In genomic region chr9:124242331-124243194, GRCh38 we compare ENCODE assay signal across 8 cellular contexts. TPM values are rescaled to one million over a fixed set of nuclear protein-coding genes. Genes with fewer than 3 reads are reported as not detected.
DNase-seq lines count a peak whose midpoint lies in the region; ATAC-seq and TF ChIP-seq lines count a peak whose summit lies in the region.
"Had no signal": no experiment of that assay in that cellular context is flagged by ENCODE, and none has a peak within 500 bp of the region (broad histone marks: within the 10 kb centered on the region; RNA-seq: fewer than 3 reads in every experiment).

No MANE protein-coding gene starts in this region.

- POLR2A ChIA-PET in naive thymus-derived CD8-positive, alpha-beta T cell (lab: Charles Lee), result no interaction called here

- peaks cover 2 to 37% (median 14%) of the 10 kb centered on the region in 4 donors for H3K4me1 Mint-ChIP-seq in naive thymus-derived CD8-positive, alpha-beta T cell
- H3K4me1 Mint-ChIP-seq: activated naive CD4-positive, alpha-beta T cell treated with anti-CD3 and anti-CD28 coated beads, Interleukin-2, amount 50 U/mL, for 24 hours had no signal

- no peaks in the 10 kb centered on the region for H3K9me3 Mint-ChIP-seq in naive thymus-derived CD8-positive, alpha-beta T cell
- H3K9me3 Mint-ChIP-seq: activated naive CD4-positive, alpha-beta T cell treated with anti-CD3 and anti-CD28 coated beads, Interleukin-2, amount 50 U/mL, for 24 hours had no signal

- DNase-seq in amniotic epithelial cell (ENCODE audit: low read depth) (peak; percentile 27), left lobe of liver (ENCODE audit: low spot score) (no peak), thoracic aorta (ENCODE audit: low spot score) (no peak)
- no peak for DNase-seq in naive thymus-derived CD8-positive, alpha-beta T cell
- no peak for DNase-seq in stimulated activated CD4-positive, alpha-beta T cell treated with anti-CD3 and anti-CD28 coated beads, Interleukin-12 subunit alpha, Interleukin-12 subunit beta, amount 100 ng/mL, for 4 hours
- no peak for DNase-seq in effector CD8-positive, alpha-beta T cell (lab: John Stamatoyannopoulos, UW)

- H3K27ac ChIP-seq in HUES48 (ENCODE audit: low read depth, low read length), result peak overlapping the region; percentile 20
- H3K27ac ChIP-seq in thoracic aorta, result peak overlapping the region in 1 of 2 donors; percentile 38

- 0 out of 2 replicates have a peak overlapping the region, but pooled peaks have one; percentile 48 for H3K9ac ChIP-seq in HUES48 (ENCODE audit: low read depth, low read length)

- ATAC-seq in left lobe of liver (peak; percentile 59), thoracic aorta (ENCODE audit: insufficient number of reproducible peaks, low FRiP score, low read depth) (no peak)
- no peak for ATAC-seq in naive thymus-derived CD8-positive, alpha-beta T cell

- H3K4me1 ChIP-seq in HUES48 (ENCODE audit: control insufficient read depth, insufficient read depth, low read length) (peaks cover 13% of the 10 kb centered on the region), thoracic aorta (ENCODE audit: control insufficient read depth in 1 of 2, low read depth in 2 of 2) (peaks cover 7 to 15% of the 10 kb centered on the region in 2 donors)

- H3K4me3 ChIP-seq in HUES48 (ENCODE audit: low read depth, low read length) (peak overlapping the region; percentile 38), thoracic aorta (peak overlapping the region; percentile 55)

- H3K27me3 Mint-ChIP-seq in naive thymus-derived CD8-positive, alpha-beta T cell, result peaks cover 1 to 47% (median 22%) of the 10 kb centered on the region in 5 donors

- H3K4me3 Mint-ChIP-seq in naive thymus-derived CD8-positive, alpha-beta T cell, result peak overlapping the region in 1 of 10 donors; percentile 15
- H3K4me3 Mint-ChIP-seq: activated naive CD4-positive, alpha-beta T cell treated with anti-CD3 and anti-CD28 coated beads, Interleukin-2, amount 50 U/mL, for 24 hours had no signal

- H3K36me3 Mint-ChIP-seq in naive thymus-derived CD8-positive, alpha-beta T cell, result no peaks in the 10 kb centered on the region
- H3K36me3 Mint-ChIP-seq: activated naive CD4-positive, alpha-beta T cell treated with anti-CD3 and anti-CD28 coated beads, Interleukin-2, amount 50 U/mL, for 24 hours had no signal

- H3K9me3 ChIP-seq in HUES48 (ENCODE audit: control insufficient read depth, insufficient read depth, low read length) (no peaks in the 10 kb centered on the region), thoracic aorta (no peaks in the 10 kb centered on the region)

- H3K27me3 ChIP-seq in HUES48 (ENCODE audit: control insufficient read depth, insufficient read depth, low read length), result no peaks in the 10 kb centered on the region
- no peaks in the 10 kb centered on the region for H3K27me3 ChIP-seq in thoracic aorta (replicated peaks; ENCODE audit: insufficient read depth)

- H3K27ac Mint-ChIP-seq in naive thymus-derived CD8-positive, alpha-beta T cell, result peak overlapping the region in 1 of 10 donors; percentile 48
- H3K27ac Mint-ChIP-seq: activated naive CD4-positive, alpha-beta T cell treated with anti-CD3 and anti-CD28 coated beads, Interleukin-2, amount 50 U/mL, for 24 hours had no signal

- H3K36me3 ChIP-seq in HUES48 (ENCODE audit: control insufficient read depth, insufficient read depth, low read length) (no peaks in the 10 kb centered on the region), thoracic aorta (no peaks in the 10 kb centered on the region)

- no peak for TF ChIP-seq CTCF in thoracic aorta (IDR thresholded peaks at IDR 0.05)

RNA-seq across cellular contexts. Expression of gene NEK6, which starts 15.2 kb away (rescaled TPM):
- total RNA-seq in left lobe of liver, result 84.5 TPM
- total RNA-seq in thoracic aorta, result 10 to 100 TPM; 24.0 to 43.6 TPM
- total RNA-seq in naive thymus-derived CD8-positive, alpha-beta T cell, result 1 to 10 TPM in 1 of 2 experiments, under 1 TPM in 1; 0.83 to 1.2 TPM
- polyA plus RNA-seq in naive thymus-derived CD8-positive, alpha-beta T cell, result 1 to 10 TPM in 1 of 3 donors, under 1 TPM in 1, not detected in 1; 0.37 to 1.7 TPM

Comparison
In these comparisons a context has a peak if more than half of its experiments do, and no peak if none do; other contexts are left out.
1. RNA of gene NEK6, which starts 15.2 kb away (total RNA-seq): 84.5 TPM in left lobe of liver (single experiment) and 24.0 to 43.6 TPM in thoracic aorta; 0.83 to 1.2 TPM in naive thymus-derived CD8-positive, alpha-beta T cell; every median in the first group is over 10 times any median in the second.